ENCODE assay signal across 1 cellular context in the genomic region with DNA sequence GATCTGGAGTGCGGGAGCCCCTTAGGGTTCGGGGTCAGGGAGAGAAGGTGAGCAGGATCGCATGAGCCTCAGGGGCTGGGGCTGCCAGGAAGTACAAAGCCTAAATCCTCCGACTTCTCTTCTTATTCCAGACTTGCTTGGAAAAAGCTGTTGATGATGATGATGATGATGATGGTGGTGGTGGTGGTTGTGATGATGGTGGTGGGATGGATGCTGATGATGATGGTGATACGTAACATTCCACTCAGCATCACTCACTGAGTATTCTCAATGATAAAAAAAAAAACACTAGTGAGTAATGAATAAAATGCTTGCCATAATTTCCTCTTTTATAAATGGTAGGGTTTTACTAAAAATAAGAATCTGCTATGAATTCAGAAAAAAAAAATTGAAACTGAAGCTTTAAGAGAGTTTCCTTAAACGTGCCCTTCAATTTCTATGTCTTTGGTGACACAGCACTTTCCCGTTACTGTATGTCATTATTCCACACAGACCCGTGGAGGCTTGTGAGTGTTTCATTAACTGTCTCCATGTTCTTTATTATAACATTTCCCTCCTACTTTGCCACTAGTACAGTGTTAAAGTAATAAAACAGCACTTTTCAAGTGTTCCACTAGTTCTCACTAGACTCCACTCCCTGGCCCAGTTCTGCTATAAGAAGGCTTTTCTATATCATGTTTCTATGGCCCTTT.
TF ChIP-seq lines count a peak whose summit lies in the region.

No MANE protein-coding gene starts in this region.

TF ChIP-seq in HepG2, 621 proteins besides CTCF, POLR2A, EP300 and RAD21:
- TF ChIP-seq CREB1 (IDR thresholded peaks at IDR 0.05) (peak; percentile 71; the same call in 1 of the 2 replicates), CREB1 (CRISPR knock-in tag; IDR thresholded peaks at IDR 0.05) (no peak), FOXO1 (CRISPR knock-in tag; IDR thresholded peaks at IDR 0.05) (no peak)
TF ChIP-seq in HepG2: peak in this region for 1.
